9 cellular contexts compared by ENCODE assay signal in the genomic region with DNA sequence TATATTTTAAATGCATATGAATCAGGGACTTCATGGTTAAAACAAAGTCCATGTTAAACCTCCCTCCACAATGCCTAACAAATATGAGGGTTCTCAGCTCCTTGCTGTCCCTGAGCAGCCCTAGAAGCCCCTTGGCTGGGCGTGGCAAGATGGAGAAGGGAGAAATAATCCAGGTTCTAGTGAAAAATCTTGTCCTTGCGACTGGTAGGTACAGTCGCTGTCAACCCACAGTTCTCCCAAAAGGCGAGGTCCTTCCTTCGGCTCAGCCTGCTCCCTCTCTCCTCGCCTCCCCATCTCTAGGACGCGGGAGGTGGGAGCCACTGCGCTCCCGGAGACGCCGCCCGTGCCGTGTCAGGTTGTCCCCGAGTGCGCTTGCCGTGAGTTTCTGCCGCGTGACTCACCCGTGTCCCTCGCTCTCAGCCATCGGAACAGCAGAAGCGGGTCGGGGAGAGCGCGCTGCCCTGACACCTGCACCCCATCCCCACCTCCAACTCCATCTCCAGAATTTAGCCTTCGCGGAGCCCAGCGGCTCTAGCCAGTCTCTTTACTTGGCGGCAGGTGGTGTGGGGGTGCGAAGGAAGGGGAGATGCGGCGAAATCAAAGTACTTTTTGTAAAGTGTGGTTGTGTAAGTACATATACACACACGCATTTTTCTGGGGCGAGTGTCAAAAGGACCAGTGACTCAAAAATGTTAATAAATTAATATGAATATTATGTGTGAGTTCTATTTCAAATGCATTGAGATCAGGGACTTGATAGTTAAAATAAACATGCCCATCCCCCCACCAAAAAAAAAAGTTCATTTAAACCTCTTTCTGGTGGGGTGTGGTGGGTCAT.
DNase-seq lines count a peak whose midpoint lies in the region; ATAC-seq and TF ChIP-seq lines count a peak whose summit lies in the region.
"Had no signal": no experiment of that assay in that cellular context is flagged by ENCODE, and none has a peak within 500 bp of the region (broad histone marks: within the 10 kb centered on the region; RNA-seq: fewer than 3 reads in every experiment).

No MANE protein-coding gene starts in this region.

- peak; percentile 59 for ATAC-seq in upper lobe of right lung
- ATAC-seq in GM21390 (IDR thresholded peaks at IDR 0.05; ENCODE audit: unreplicated experiment) = no peak
- ATAC-seq in GM18870 (IDR thresholded peaks at IDR 0.05; ENCODE audit: unreplicated experiment) = no peak
- ATAC-seq in GM18909 (IDR thresholded peaks at IDR 0.05; ENCODE audit: poor library complexity, unreplicated experiment) = no peak

- POLR2A ChIA-PET in MCF 10A (lab: Yijun Ruan, JAX) = interaction anchor here (0.7 kb wide), 1 partner anchor 606 kb away, joined by 3 read pairs; no protein-coding TSS in a partner anchor

- H3K27ac Mint-ChIP-seq in MCF 10A (ENCODE audit: low read depth, unreplicated experiment) = no peak overlapping the region
- H3K27ac Mint-ChIP-seq: CD4-positive, CD25-positive, alpha-beta regulatory T cell had no signal

- H3K4me1 ChIP-seq in breast epithelium (no peaks in the 10 kb centered on the region), mucosa of rectum (ENCODE audit: control insufficient read depth in 2 of 2, insufficient read depth in 2 of 2, low read length in 2 of 2) (peaks cover 10 to 16% of the 10 kb centered on the region in 2 donors), upper lobe of right lung (peaks cover 17% of the 10 kb centered on the region)

- H3K9me3 ChIP-seq in breast epithelium = no peaks in the 10 kb centered on the region
- H3K9me3 ChIP-seq in mucosa of rectum (ENCODE audit: control insufficient read depth in 2 of 2, low read length in 2 of 2) = no peaks in the 10 kb centered on the region
- H3K9me3 ChIP-seq in upper lobe of right lung = no peaks in the 10 kb centered on the region

- intact Hi-C loops in breast epithelium (cut with DNase I; ENCODE audit: low total_unique reads) = no loop called here
- intact Hi-C loops in MCF 10A (cut with micrococcal nuclease) = no loop called here
- intact Hi-C loops in upper lobe of right lung (cut with DNase I) = no loop called here

- H3K9me3 Mint-ChIP-seq in MCF 10A (ENCODE audit: unreplicated experiment) = no peaks in the 10 kb centered on the region

- no peaks in the 10 kb centered on the region for H3K36me3 ChIP-seq in breast epithelium
- no peaks in the 10 kb centered on the region for H3K36me3 ChIP-seq in mucosa of rectum (ENCODE audit: control insufficient read depth in 2 of 2, insufficient read depth in 2 of 2, low read length in 2 of 2)
- H3K36me3 ChIP-seq in upper lobe of right lung = no peaks in the 10 kb centered on the region

- H3K36me3 Mint-ChIP-seq in MCF 10A (ENCODE audit: insufficient read depth, unreplicated experiment) = no peaks in the 10 kb centered on the region
- H3K36me3 Mint-ChIP-seq: CD4-positive, CD25-positive, alpha-beta regulatory T cell had no signal

- no peak overlapping the region for H3K27ac ChIP-seq in breast epithelium
- H3K27ac ChIP-seq in mucosa of rectum (ENCODE audit: low read depth in 2 of 2, low read length in 2 of 2) = no peak overlapping the region
- H3K27ac ChIP-seq in upper lobe of right lung = no peak overlapping the region

- DNase-seq in breast epithelium (ENCODE audit: low spot score in 2 of 2) (no peak), MCF 10A (ENCODE audit: unreplicated experiment) (no peak), epithelial cell of proximal tubule (ENCODE audit: low read depth) (no peak), upper lobe of right lung (peak; percentile 67)
- DNase-seq: CD4-positive, CD25-positive, alpha-beta regulatory T cell had no signal

- H3K9ac ChIP-seq in mucosa of rectum (ENCODE audit: low read depth in 1 of 2, low read length in 2 of 2) = no peak overlapping the region

- TF ChIP-seq CTCF in breast epithelium (IDR thresholded peaks at IDR 0.05) = no peak
- no peak for TF ChIP-seq CTCF in MCF 10A (IDR thresholded peaks at IDR 0.05; ENCODE audit: unreplicated experiment)
- TF ChIP-seq CTCF in epithelial cell of proximal tubule (conservative IDR thresholded peaks at IDR 0.05; ENCODE audit: low read depth, low read length) = no peak
- TF ChIP-seq CTCF in upper lobe of right lung (IDR thresholded peaks at IDR 0.05) = no peak

- H3K4me3 ChIP-seq in breast epithelium (peak overlapping the region in 2 of 3 donors; percentile 36 to 59), epithelial cell of proximal tubule (ENCODE audit: low read depth, low read length) (peak overlapping the region; percentile 42), mucosa of rectum (ENCODE audit: low read length in 2 of 2) (peak overlapping the region; percentile 51 to 62), upper lobe of right lung (peak overlapping the region; percentile 24)

- no TSS peak for BruUV-seq in MCF 10A (replicated peaks; lab: Mats Ljungman, UMichigan)

- H3K4me1 Mint-ChIP-seq in MCF 10A (ENCODE audit: insufficient read depth, unreplicated experiment) = peaks cover 6% of the 10 kb centered on the region
- H3K4me1 Mint-ChIP-seq: CD4-positive, CD25-positive, alpha-beta regulatory T cell had no signal

- H3K27me3 ChIP-seq in breast epithelium = no peaks in the 10 kb centered on the region
- H3K27me3 ChIP-seq in mucosa of rectum (ENCODE audit: control insufficient read depth in 2 of 2, insufficient read depth in 2 of 2, low read length in 2 of 2) = peaks cover 0 to 4% of the 10 kb centered on the region in 2 donors
- peaks cover 9% of the 10 kb centered on the region for H3K27me3 ChIP-seq in upper lobe of right lung

- H3K27me3 Mint-ChIP-seq in MCF 10A (ENCODE audit: insufficient read depth, unreplicated experiment) = no peaks in the 10 kb centered on the region

- CTCF ChIA-PET in MCF 10A (lab: Yijun Ruan, JAX) = no interaction called here

- H3K4me3 Mint-ChIP-seq in MCF 10A (ENCODE audit: unreplicated experiment) = no peak overlapping the region
- H3K4me3 Mint-ChIP-seq: CD4-positive, CD25-positive, alpha-beta regulatory T cell had no signal

- TF ChIP-seq POLR2A in breast epithelium (IDR thresholded peaks at IDR 0.05) = no peak
